ENCODE assay signal across 12 cellular contexts in the genomic region with DNA sequence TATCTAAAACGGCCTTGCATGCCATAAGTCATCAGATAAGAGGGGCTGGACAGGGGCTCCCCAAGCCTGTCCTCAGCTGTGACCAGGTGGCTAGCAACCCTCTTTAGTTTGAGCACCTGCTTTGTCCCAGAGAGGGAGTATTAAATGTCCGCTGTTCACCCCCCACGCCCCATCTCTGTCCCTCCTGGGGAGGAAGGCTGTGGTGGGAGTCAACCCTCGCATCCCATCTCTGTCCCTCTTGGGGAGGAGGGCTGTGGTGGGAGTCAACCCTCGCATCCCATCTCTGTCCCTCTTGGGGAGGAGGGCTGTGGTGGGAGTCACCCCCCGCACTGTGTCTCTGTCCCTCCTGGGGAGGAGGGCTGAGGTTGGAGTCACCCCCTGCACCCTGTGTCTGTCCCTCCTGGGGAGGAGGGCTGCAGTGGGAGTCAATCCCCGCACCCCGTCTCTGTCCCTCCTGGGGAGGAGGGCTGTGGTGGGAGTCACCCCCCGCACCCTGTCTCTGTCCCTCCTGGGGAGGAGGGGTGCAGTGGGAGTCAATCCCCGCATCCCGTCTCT.
DNase-seq lines count a peak whose midpoint lies in the region; TF ChIP-seq lines count a peak whose summit lies in the region.
"Had no signal": no experiment of that assay in that cellular context is flagged by ENCODE, and none has a peak within 500 bp of the region (broad histone marks: within the 10 kb centered on the region; RNA-seq: fewer than 3 reads in every experiment).

No MANE protein-coding gene starts in this region.

- no peaks in the 10 kb centered on the region for H3K9me2 ChIP-seq in hepatocyte (replicated peaks; ENCODE audit: insufficient read depth)

- no peak overlapping the region for H2AFZ ChIP-seq in hepatocyte

- H3K4me2 ChIP-seq in BLaER1: peak overlapping the region; percentile 48; the same call in 1 of the 2 replicates
- peak overlapping the region in 8 of 11 experiments; percentile 4 to 63 (median 46); a peak in 6 of 22 replicates for H3K4me2 ChIP-seq in BLaER1 treated with 17β-estradiol and CSF1 and Interleukin-3, amounts not matched to agents 10 nM and 100 nM
- H3K4me2 ChIP-seq in hepatocyte: no peak overlapping the region

- H4K20me1 ChIP-seq in BLaER1: no peaks in the 10 kb centered on the region
- H4K20me1 ChIP-seq in BLaER1 treated with 17β-estradiol and CSF1 and Interleukin-3, amounts not matched to agents 10 nM and 100 nM: no peaks in the 10 kb centered on the region
- H4K20me1 ChIP-seq in hepatocyte (ENCODE audit: insufficient read depth, poor library complexity, severe bottlenecking): no peaks in the 10 kb centered on the region

- WGBS in hepatocyte (ENCODE audit: low lambda C conversion rate, missing lambda C conversion rate): 89% methylated on average over 6 of the region's 11 CpGs

- no peak overlapping the region for H3K9ac ChIP-seq in BLaER1
- H3K9ac ChIP-seq in BLaER1 treated with 17β-estradiol and CSF1 and Interleukin-3, amounts not matched to agents 10 nM and 100 nM: peak overlapping the region in 2 of 11 experiments; percentile 0 to 29; a peak in 1 of 22 replicates

- no peaks in the 10 kb centered on the region for H3K36me3 ChIP-seq in BLaER1
- H3K36me3 ChIP-seq in BLaER1 treated with 17β-estradiol and CSF1 and Interleukin-3, amounts not matched to agents 10 nM and 100 nM: no peaks in the 10 kb centered on the region
- no peaks in the 10 kb centered on the region for H3K36me3 ChIP-seq in hepatocyte (replicated peaks; ENCODE audit: insufficient read depth, low read depth)
- H3K36me3 ChIP-seq: MG63 had no signal

- no peak overlapping the region for H3K27ac ChIP-seq in BLaER1
- 0 out of 22 replicates have a peak overlapping the region, but pooled peaks of 1 of the 11 experiments have one; percentile 5 for H3K27ac ChIP-seq in BLaER1 treated with 17β-estradiol and CSF1 and Interleukin-3, amounts not matched to agents 10 nM and 100 nM
- H3K27ac ChIP-seq in coronary artery: no peak overlapping the region
- H3K27ac ChIP-seq in hepatocyte: no peak overlapping the region
- H3K27ac ChIP-seq: HL-60 had no signal

- H3K4me1 ChIP-seq in BLaER1 (peaks cover 39% of the 10 kb centered on the region), hepatocyte (ENCODE audit: insufficient read depth) (peaks cover 7% of the 10 kb centered on the region)
- peaks cover 5 to 29% (median 24%) of the 10 kb centered on the region in 10 experiments for H3K4me1 ChIP-seq in BLaER1 treated with 17β-estradiol and CSF1 and Interleukin-3, amounts not matched to agents 10 nM and 100 nM

- TF ChIP-seq CTCF in coronary artery (IDR thresholded peaks at IDR 0.05) (no peak), hepatocyte (IDR thresholded peaks at IDR 0.05; ENCODE audit: poor library complexity) (no peak)

- peak; percentile 35 for DNase-seq in coronary artery (ENCODE audit: low spot score)
- DNase-seq in posterior vena cava (ENCODE audit: low spot score): peak; percentile 53
- no peak for DNase-seq in hepatocyte (ENCODE audit: low spot score)
- DNase-seq in SIG-M5 (lab: John Stamatoyannopoulos, UW): no peak
- no peak for DNase-seq in dedifferentiated amniotic fluid mesenchymal stem cell (ENCODE audit: extremely low spot score)
- DNase-seq: GOT3, NCI-H2081 treated with DMSO at 0.1 percent for 48 hours had no signal

- intact Hi-C loops in posterior vena cava (cut with DNase I): loop anchor here (5.0 to 10.0 kb wide), 4 partner anchors 111 to 308 kb away; no protein-coding TSS in a partner anchor

- H3K4me3 ChIP-seq in BLaER1 (no peak overlapping the region), coronary artery (no peak overlapping the region), hepatocyte (no peak overlapping the region)
- H3K4me3 ChIP-seq in BLaER1 treated with 17β-estradiol and CSF1 and Interleukin-3, amounts not matched to agents 10 nM and 100 nM: no peak overlapping the region
- H3K4me3 ChIP-seq: K562, MG63 had no signal

- H3K9me3 ChIP-seq in BLaER1 (no peaks in the 10 kb centered on the region), hepatocyte (ENCODE audit: low read depth) (no peaks in the 10 kb centered on the region)
- no peaks in the 10 kb centered on the region for H3K9me3 ChIP-seq in BLaER1 treated with 17β-estradiol and CSF1 and Interleukin-3, amounts not matched to agents 10 nM and 100 nM (replicated peaks in 1 of 11)
- H3K9me3 ChIP-seq: MG63 had no signal

- H3K27me3 ChIP-seq in BLaER1: no peaks in the 10 kb centered on the region
- no peaks in the 10 kb centered on the region for H3K27me3 ChIP-seq in BLaER1 treated with 17β-estradiol and CSF1 and Interleukin-3, amounts not matched to agents 10 nM and 100 nM
- no peaks in the 10 kb centered on the region for H3K27me3 ChIP-seq in hepatocyte
- H3K27me3 ChIP-seq: MG63 had no signal

- H3K79me2 ChIP-seq in hepatocyte: no peaks in the 10 kb centered on the region

Comparison
In these comparisons a context has a peak if more than half of its experiments do, and no peak if none do; other contexts are left out.
1. DNase-seq: peak in coronary artery (single experiment) and posterior vena cava (single experiment); none in hepatocyte (single experiment), SIG-M5 (single experiment) and dedifferentiated amniotic fluid mesenchymal stem cell (single experiment).